Comparison of ENCODE assay signal across 23 cellular contexts in genomic region chr18:31482051-31482450, GRCh38. TPM values are rescaled to one million over a fixed set of nuclear protein-coding genes. Genes with fewer than 3 reads are reported as not detected.
DNase-seq lines count a peak whose midpoint lies in the region; ATAC-seq, FAIRE-seq and TF ChIP-seq lines count a peak whose summit lies in the region.
"Had no signal": no experiment of that assay in that cellular context is flagged by ENCODE, and none has a peak within 500 bp of the region (broad histone marks: within the 10 kb centered on the region; RNA-seq: fewer than 3 reads in every experiment).

No MANE protein-coding gene starts in this region.

- 38 to 45% methylated on average over 1 of the region's 1 CpG for WGBS in esophagus squamous epithelium, 2 donors
- WGBS in prostate gland: 45% methylated on average over 1 of the region's 1 CpG

- FAIRE-seq in bronchial epithelial cell (lab: Jason Lieb, UNC): no peak
- FAIRE-seq: A204.1, GM12892, GM18507 had no signal

- intact Hi-C loops in esophagus squamous epithelium (cut with DNase I) (no loop called here), prostate gland (cut with DNase I) (no loop called here)

- TF ChIP-seq CTCF in RWPE1 (conservative IDR thresholded peaks at IDR 0.05; ENCODE audit: low read depth): no peak
- no peak for TF ChIP-seq CTCF in bronchial epithelial cell (IDR thresholded peaks at IDR 0.05; ENCODE audit: insufficient read depth, low read length, severe bottlenecking)
- TF ChIP-seq CTCF in esophagus squamous epithelium (IDR thresholded peaks at IDR 0.05): no peak
- TF ChIP-seq CTCF in prostate gland (IDR thresholded peaks at IDR 0.05): no peak

- H3K27me3 Mint-ChIP-seq in T-helper 17 cell: peaks cover 9% of the 10 kb centered on the region
- H3K27me3 Mint-ChIP-seq: CD4-positive, CD25-positive, alpha-beta regulatory T cell had no signal

- H3K4me1 ChIP-seq in esophagus squamous epithelium (peaks cover 0 to 99% (median 12%) of the 10 kb centered on the region in 3 donors), prostate gland (replicated peaks) (no peaks in the 10 kb centered on the region)
- H3K4me1 ChIP-seq: BE2C had no signal

- CTCF ChIA-PET in RWPE1 (lab: Yijun Ruan, JAX): no interaction called here

- no peaks in the 10 kb centered on the region for H3K4me1 Mint-ChIP-seq in T-helper 17 cell
- H3K4me1 Mint-ChIP-seq: CD4-positive, CD25-positive, alpha-beta regulatory T cell; CD8-positive, alpha-beta memory T cell had no signal

- no peaks in the 10 kb centered on the region for H3K36me3 Mint-ChIP-seq in T-helper 17 cell (ENCODE audit: low read depth)
- H3K36me3 Mint-ChIP-seq: CD4-positive, CD25-positive, alpha-beta regulatory T cell; CD8-positive, alpha-beta memory T cell had no signal

- H3K27me3 ChIP-seq in bronchial epithelial cell (ENCODE audit: control insufficient read depth, insufficient read depth, low read length) (no peaks in the 10 kb centered on the region), esophagus squamous epithelium (no peaks in the 10 kb centered on the region), prostate gland (replicated peaks; ENCODE audit: insufficient read depth) (no peaks in the 10 kb centered on the region)
- H3K27me3 ChIP-seq: BE2C had no signal

- in situ Hi-C loops in G401 (cut with HindIII; ENCODE audit: low sequenced_read_pairs): no loop called here

- H3K4me3 ChIP-seq in bronchial epithelial cell (ENCODE audit: low read depth, low read length) (no peak overlapping the region), esophagus squamous epithelium (no peak overlapping the region), prostate gland (no peak overlapping the region)

- H3K27ac ChIP-seq in RWPE1 (peak overlapping the region; percentile 88), esophagus squamous epithelium (peak overlapping the region in 3 of 4 donors; percentile 45 to 67 (median 53)), prostate gland (no peak overlapping the region), substantia nigra (ENCODE audit: low read depth, low read length, poor library complexity, severe bottlenecking) (no peak overlapping the region)

- POLR2A ChIA-PET in RWPE1 (lab: Yijun Ruan, JAX; ENCODE audit: low non-redundant PET): interaction anchor here (0.6 kb wide), 1 partner anchor 11 kb away, joined by 3 read pairs; no protein-coding TSS in a partner anchor

- no peaks in the 10 kb centered on the region for H3K9me3 ChIP-seq in esophagus squamous epithelium
- H3K9me3 ChIP-seq in prostate gland: no peaks in the 10 kb centered on the region
- H3K9me3 ChIP-seq in T-helper 17 cell (ENCODE audit: control insufficient read depth, low read length, poor library complexity, severe bottlenecking): no peaks in the 10 kb centered on the region
- H3K9me3 ChIP-seq: BE2C had no signal

- DNase-seq in RWPE1 (ENCODE audit: low spot score): no peak
- DNase-seq in bronchial epithelial cell (ENCODE audit: low read depth): peak; percentile 88
- no peak for DNase-seq in esophagus squamous epithelium (lab: John Stamatoyannopoulos, UW)
- peak; percentile 20 for DNase-seq in prostate gland (ENCODE audit: low spot score)
- DNase-seq in T-helper 17 cell: no peak
- no peak for DNase-seq in G401 (ENCODE audit: low spot score)
- no peak for DNase-seq in NCI-H2171 (lab: John Stamatoyannopoulos, UW)
- DNase-seq in substantia nigra (lab: John Stamatoyannopoulos, UW): no peak
- DNase-seq: ACHN; BE2C; C1 segment of cervical spinal cord; CD4-positive, CD25-positive, alpha-beta regulatory T cell; CD8-positive, alpha-beta memory T cell; COR-L47; GDM1; GOT3; H7; HFFc6 had no signal

- TF ChIP-seq POLR2A in esophagus squamous epithelium (IDR thresholded peaks at IDR 0.05) (no peak), prostate gland (IDR thresholded peaks at IDR 0.05) (no peak)

- no peak overlapping the region for H3K4me3 Mint-ChIP-seq in T-helper 17 cell
- H3K4me3 Mint-ChIP-seq: CD4-positive, CD25-positive, alpha-beta regulatory T cell; CD8-positive, alpha-beta memory T cell; HFFc6 had no signal

- no peak overlapping the region for H3K27ac Mint-ChIP-seq in T-helper 17 cell
- H3K27ac Mint-ChIP-seq: CD4-positive, CD25-positive, alpha-beta regulatory T cell; CD8-positive, alpha-beta memory T cell; HFFc6 had no signal

- ATAC-seq in T-helper 17 cell: no peak
- ATAC-seq: HCT116 had no signal

- no peaks in the 10 kb centered on the region for H3K36me3 ChIP-seq in bronchial epithelial cell (ENCODE audit: control insufficient read depth, insufficient read depth, low read length)
- H3K36me3 ChIP-seq in esophagus squamous epithelium: peaks cover 0 to 38% (median 0%) of the 10 kb centered on the region in 3 donors
- no peaks in the 10 kb centered on the region for H3K36me3 ChIP-seq in prostate gland
- H3K36me3 ChIP-seq: BE2C had no signal

RNA-seq across cellular contexts. Expression of gene DSG2, which starts 15.9 kb away (rescaled TPM):
- total RNA-seq in bronchial epithelial cell: 91.5 and 110 TPM in 2 replicates
- total RNA-seq in esophagus squamous epithelium: 10 to 100 TPM in 1 of 4 donors, 1 to 10 TPM in 3; 7.3 to 18.8 (median 9.7) TPM
- total RNA-seq in prostate gland: 10 to 100 TPM; 19.5 to 63.2 TPM
- total RNA-seq in T-helper 17 cell: not detected
- 1.4 TPM in 1 of 2 replicates, not detected in the other for total RNA-seq in G401 (2014; rRNA removed; shearing (Covaris generic))
- total RNA-seq: HFFc6 had no signal

RNA-seq across cellular contexts. Expression of gene DSG3, which starts 34.5 kb away (rescaled TPM):
- total RNA-seq in bronchial epithelial cell (271 and 688 TPM in 2 replicates), esophagus squamous epithelium (100 to 1,000 TPM; 513 to 856 (median 737) TPM), prostate gland (1 to 10 TPM; 1.3 to 2.3 TPM), T-helper 17 cell (not detected)
- total RNA-seq in G401 (2014; rRNA removed; shearing (Covaris generic)): not detected in 2 replicates
- total RNA-seq: CD4-positive, CD25-positive, alpha-beta regulatory T cell; CD8-positive, alpha-beta memory T cell; H7; HFFc6; HT-29 had no signal

Comparison
In these comparisons a context has a peak if more than half of its experiments do, and no peak if none do; other contexts are left out.
1. DNase-seq: peak in bronchial epithelial cell (single experiment) and prostate gland (single experiment); none in RWPE1 (single experiment), esophagus squamous epithelium (single experiment), T-helper 17 cell (0 of 3), G401 (single experiment), NCI-H2171 (single experiment) and substantia nigra (0 of 49).
2. H3K27ac ChIP-seq: peak in RWPE1 (single experiment) and esophagus squamous epithelium (3 of 4); none in prostate gland (0 of 2) and substantia nigra (single experiment).
3. RNA of gene DSG3, which starts 34.5 kb away (total RNA-seq): 513 to 856 TPM in esophagus squamous epithelium and 271 to 688 TPM in bronchial epithelial cell; 1.3 to 2.3 TPM in prostate gland, not detected in T-helper 17 cell and not detected in G401; every median in the first group is over 10 times any median in the second.